Comparison of ENCODE assay signal across 1 cellular context in the genomic region with DNA sequence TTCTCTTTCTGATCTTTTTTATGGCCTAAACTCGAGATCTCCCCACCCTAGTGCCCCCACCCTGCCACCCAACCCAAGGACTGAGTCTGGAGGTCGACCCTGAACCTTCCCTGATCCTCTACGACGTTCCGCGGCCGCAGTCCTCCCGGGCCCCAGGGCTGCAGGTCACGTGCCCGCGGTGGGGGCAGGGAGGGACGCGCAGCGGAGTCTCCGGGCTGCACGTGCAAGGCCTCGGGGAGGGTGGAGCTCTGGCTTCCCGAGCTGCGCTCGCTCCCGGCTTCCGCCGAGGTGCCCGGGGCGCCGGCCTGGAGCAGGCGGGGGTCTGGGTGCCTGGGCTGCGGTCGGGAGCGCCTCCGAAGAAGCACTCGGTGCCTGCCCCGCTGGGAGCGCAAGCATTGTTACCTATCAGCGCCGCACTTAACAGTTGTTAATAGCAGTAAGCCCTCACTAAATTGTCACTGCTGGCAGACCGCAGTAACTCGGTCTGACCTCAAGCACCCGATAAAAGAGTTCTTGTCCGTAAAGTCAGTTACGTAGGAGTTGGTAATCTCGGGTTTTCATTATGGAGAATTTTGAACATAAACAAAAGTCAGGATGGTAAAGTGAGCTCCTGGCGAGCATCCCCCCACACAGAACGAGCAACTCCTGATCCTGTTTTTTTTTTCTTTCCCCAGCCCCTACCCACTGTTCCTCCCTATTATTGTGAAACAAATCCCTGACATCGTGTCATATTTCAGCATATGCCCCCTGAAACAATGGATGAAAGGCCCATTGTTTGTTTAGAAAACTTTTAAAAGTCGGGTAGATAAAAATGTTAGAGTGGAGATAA.
TF ChIP-seq lines count a peak whose summit lies in the region.

No MANE protein-coding gene starts in this region.

TF ChIP-seq in HepG2, 621 proteins besides CTCF, POLR2A, EP300 and RAD21 (continued from another document and continues in another):
- TF ChIP-seq ZNF160 (CRISPR knock-in tag; IDR thresholded peaks at IDR 0.05) (0 out of 2 replicates have a peak, but pooled peaks have one; percentile 69), ZNF782 (CRISPR knock-in tag; IDR thresholded peaks at IDR 0.05; ENCODE audit: borderline replicate concordance) (peak; percentile 96; the same call in 1 of the 2 replicates), HMG20B (CRISPR knock-in tag; conservative IDR thresholded peaks at IDR 0.05) (0 out of 2 replicates have a peak, but pooled peaks have one; percentile 52), ZNF101 (CRISPR knock-in tag; IDR thresholded peaks at IDR 0.05; ENCODE audit: borderline replicate concordance, low read depth) (no peak), SRSF4 (IDR thresholded peaks at IDR 0.05; ENCODE audit: low read depth, low read length, poor library complexity, severe bottlenecking) (no peak), GZF1 (CRISPR knock-in tag; IDR thresholded peaks at IDR 0.05) (peak; percentile 69; the same call in 1 of the 2 replicates), ZSCAN31 (CRISPR knock-in tag; IDR thresholded peaks at IDR 0.05; ENCODE audit: low read depth) (peak; percentile 78), ZNF746 (CRISPR knock-in tag; IDR thresholded peaks at IDR 0.05) (no peak; the same call in 1 of the 2 replicates), ZNF33A (CRISPR knock-in tag; IDR thresholded peaks at IDR 0.05; ENCODE audit: borderline replicate concordance) (no peak), ZSCAN21 (CRISPR knock-in tag; IDR thresholded peaks at IDR 0.05; ENCODE audit: borderline replicate concordance) (peak; percentile 98), GATAD1 (CRISPR knock-in tag; IDR thresholded peaks at IDR 0.05) (0 out of 2 replicates have a peak, but pooled peaks have one; percentile 43), DNMT1 (CRISPR knock-in tag; IDR thresholded peaks at IDR 0.05) (peak; percentile 88; the same call in 1 of the 2 replicates), ARHGAP35 (CRISPR knock-in tag; IDR thresholded peaks at IDR 0.05; ENCODE audit: borderline replicate concordance) (peak; percentile 71; the same call in 1 of the 2 replicates), ZNF775 (CRISPR knock-in tag; IDR thresholded peaks at IDR 0.05; ENCODE audit: borderline replicate concordance) (no peak), ESRRA (CRISPR knock-in tag; IDR thresholded peaks at IDR 0.05; ENCODE audit: low read depth) (no peak; the same call in 1 of the 2 replicates), AGO1 (IDR thresholded peaks at IDR 0.05; ENCODE audit: low read depth, low read length, poor library complexity, severe bottlenecking) (peak; percentile 39), SRY (CRISPR knock-in tag; IDR thresholded peaks at IDR 0.05) (peak; percentile 85), TIGD3 (CRISPR knock-in tag; IDR thresholded peaks at IDR 0.05; ENCODE audit: borderline replicate concordance) (no peak), PCBP2 (optimal IDR thresholded peaks at IDR 0.05; ENCODE audit: low read depth, low read length, poor library complexity, severe bottlenecking) (no peak), ZSCAN22 (CRISPR knock-in tag; IDR thresholded peaks at IDR 0.05) (0 out of 2 replicates have a peak, but pooled peaks have one; percentile 68), MIER3 (CRISPR knock-in tag; IDR thresholded peaks at IDR 0.05; ENCODE audit: borderline replicate concordance) (peak; percentile 61; the same call in 1 of the 2 replicates), ZNF562 (CRISPR knock-in tag; IDR thresholded peaks at IDR 0.05; ENCODE audit: borderline replicate concordance) (0 out of 2 replicates have a peak, but pooled peaks have one; percentile 57), AKAP8 (CRISPR knock-in tag; IDR thresholded peaks at IDR 0.05) (peak; percentile 68; the same call in 1 of the 2 replicates), TFDP1 (CRISPR knock-in tag; IDR thresholded peaks at IDR 0.05; ENCODE audit: borderline replicate concordance) (peak; percentile 95), KDM6A (CRISPR knock-in tag; IDR thresholded peaks at IDR 0.05; ENCODE audit: low read depth) (no peak), STAG1 (CRISPR knock-in tag; IDR thresholded peaks at IDR 0.05) (no peak; the same call in 1 of the 2 replicates), ZNF232 (CRISPR knock-in tag; IDR thresholded peaks at IDR 0.05; ENCODE audit: borderline replicate concordance) (peak; percentile 66; the same call in 1 of the 2 replicates), MBD4 (IDR thresholded peaks at IDR 0.05; ENCODE audit: borderline replicate concordance, low read length) (no peak), IRF2 (CRISPR knock-in tag; IDR thresholded peaks at IDR 0.05) (peak; percentile 64; the same call in 1 of the 2 replicates), ZNF644 (CRISPR knock-in tag; IDR thresholded peaks at IDR 0.05; ENCODE audit: low read depth) (0 out of 2 replicates have a peak, but pooled peaks have one; percentile 30), PAX8 (CRISPR knock-in tag; IDR thresholded peaks at IDR 0.05; ENCODE audit: borderline replicate concordance) (no peak), SOX5 (CRISPR knock-in tag; IDR thresholded peaks at IDR 0.05; ENCODE audit: borderline replicate concordance) (peak; percentile 71), POLR2AphosphoS2 (IDR thresholded peaks at IDR 0.05; ENCODE audit: low read depth, low read length) (no peak)
- TF ChIP-seq, protein P1, sequence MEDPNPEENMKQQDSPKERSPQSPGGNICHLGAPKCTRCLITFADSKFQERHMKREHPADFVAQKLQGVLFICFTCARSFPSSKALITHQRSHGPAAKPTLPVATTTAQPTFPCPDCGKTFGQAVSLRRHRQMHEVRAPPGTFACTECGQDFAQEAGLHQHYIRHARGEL (CRISPR knock-in tag; IDR thresholded peaks at IDR 0.05), result 0 out of 2 replicates have a peak, but pooled peaks have one; percentile 81
- TF ChIP-seq, protein P2, sequence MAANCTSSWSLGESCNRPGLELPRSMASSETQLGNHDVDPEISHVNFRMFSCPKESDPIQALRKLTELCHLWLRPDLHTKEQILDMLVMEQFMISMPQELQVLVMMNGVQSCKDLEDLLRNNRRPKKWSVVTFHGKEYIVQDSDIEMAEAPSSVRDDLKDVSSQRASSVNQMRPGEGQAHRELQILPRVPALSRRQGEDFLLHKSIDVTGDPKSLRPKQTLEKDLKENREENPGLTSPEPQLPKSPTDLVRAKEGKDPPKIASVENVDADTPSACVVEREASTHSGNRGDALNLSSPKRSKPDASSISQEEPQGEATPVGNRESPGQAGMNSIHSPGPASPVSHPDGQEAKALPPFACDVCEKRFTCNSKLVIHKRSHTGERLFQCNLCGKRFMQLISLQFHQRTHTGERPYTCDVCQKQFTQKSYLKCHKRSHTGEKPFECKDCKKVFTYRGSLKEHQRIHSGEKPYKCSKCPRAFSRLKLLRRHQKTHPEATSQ (CRISPR knock-in tag; IDR thresholded peaks at IDR 0.05; ENCODE audit: borderline replicate concordance), result 0 out of 2 replicates have a peak, but pooled peaks have one; percentile 43
- TF ChIP-seq, protein P3, sequence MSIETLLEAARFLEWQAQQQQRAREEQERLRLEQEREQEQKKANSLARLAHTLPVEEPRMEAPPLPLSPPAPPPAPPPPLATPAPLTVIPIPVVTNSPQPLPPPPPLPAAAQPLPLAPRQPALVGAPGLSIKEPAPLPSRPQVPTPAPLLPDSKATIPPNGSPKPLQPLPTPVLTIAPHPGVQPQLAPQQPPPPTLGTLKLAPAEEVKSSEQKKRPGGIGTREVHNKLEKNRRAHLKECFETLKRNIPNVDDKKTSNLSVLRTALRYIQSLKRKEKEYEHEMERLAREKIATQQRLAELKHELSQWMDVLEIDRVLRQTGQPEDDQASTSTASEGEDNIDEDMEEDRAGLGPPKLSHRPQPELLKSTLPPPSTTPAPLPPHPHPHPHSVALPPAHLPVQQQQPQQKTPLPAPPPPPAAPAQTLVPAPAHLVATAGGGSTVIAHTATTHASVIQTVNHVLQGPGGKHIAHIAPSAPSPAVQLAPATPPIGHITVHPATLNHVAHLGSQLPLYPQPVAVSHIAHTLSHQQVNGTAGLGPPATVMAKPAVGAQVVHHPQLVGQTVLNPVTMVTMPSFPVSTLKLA (IDR thresholded peaks at IDR 0.05), result peak; percentile 62
- TF ChIP-seq, protein P4, sequence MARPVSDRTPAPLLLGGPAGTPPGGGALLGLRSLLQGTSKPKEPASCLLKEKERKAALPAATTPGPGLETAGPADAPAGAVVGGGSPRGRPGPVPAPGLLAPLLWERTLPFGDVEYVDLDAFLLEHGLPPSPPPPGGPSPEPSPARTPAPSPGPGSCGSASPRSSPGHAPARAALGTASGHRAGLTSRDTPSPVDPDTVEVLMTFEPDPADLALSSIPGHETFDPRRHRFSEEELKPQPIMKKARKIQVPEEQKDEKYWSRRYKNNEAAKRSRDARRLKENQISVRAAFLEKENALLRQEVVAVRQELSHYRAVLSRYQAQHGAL (CRISPR knock-in tag; IDR thresholded peaks at IDR 0.05; ENCODE audit: not compliant biosample characterization), result no peak
- TF ChIP-seq, protein P5, sequence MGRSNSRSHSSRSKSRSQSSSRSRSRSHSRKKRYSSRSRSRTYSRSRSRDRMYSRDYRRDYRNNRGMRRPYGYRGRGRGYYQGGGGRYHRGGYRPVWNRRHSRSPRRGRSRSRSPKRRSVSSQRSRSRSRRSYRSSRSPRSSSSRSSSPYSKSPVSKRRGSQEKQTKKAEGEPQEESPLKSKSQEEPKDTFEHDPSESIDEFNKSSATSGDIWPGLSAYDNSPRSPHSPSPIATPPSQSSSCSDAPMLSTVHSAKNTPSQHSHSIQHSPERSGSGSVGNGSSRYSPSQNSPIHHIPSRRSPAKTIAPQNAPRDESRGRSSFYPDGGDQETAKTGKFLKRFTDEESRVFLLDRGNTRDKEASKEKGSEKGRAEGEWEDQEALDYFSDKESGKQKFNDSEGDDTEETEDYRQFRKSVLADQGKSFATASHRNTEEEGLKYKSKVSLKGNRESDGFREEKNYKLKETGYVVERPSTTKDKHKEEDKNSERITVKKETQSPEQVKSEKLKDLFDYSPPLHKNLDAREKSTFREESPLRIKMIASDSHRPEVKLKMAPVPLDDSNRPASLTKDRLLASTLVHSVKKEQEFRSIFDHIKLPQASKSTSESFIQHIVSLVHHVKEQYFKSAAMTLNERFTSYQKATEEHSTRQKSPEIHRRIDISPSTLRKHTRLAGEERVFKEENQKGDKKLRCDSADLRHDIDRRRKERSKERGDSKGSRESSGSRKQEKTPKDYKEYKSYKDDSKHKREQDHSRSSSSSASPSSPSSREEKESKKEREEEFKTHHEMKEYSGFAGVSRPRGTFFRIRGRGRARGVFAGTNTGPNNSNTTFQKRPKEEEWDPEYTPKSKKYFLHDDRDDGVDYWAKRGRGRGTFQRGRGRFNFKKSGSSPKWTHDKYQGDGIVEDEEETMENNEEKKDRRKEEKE (IDR thresholded peaks at IDR 0.05), result no peak
- TF ChIP-seq, protein P6, sequence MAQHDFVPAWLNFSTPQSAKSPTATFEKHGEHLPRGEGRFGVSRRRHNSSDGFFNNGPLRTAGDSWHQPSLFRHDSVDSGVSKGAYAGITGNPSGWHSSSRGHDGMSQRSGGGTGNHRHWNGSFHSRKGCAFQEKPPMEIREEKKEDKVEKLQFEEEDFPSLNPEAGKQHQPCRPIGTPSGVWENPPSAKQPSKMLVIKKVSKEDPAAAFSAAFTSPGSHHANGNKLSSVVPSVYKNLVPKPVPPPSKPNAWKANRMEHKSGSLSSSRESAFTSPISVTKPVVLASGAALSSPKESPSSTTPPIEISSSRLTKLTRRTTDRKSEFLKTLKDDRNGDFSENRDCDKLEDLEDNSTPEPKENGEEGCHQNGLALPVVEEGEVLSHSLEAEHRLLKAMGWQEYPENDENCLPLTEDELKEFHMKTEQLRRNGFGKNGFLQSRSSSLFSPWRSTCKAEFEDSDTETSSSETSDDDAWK (CRISPR knock-in tag; IDR thresholded peaks at IDR 0.05), result no peak
